ENCODE assay signal across 8 cellular contexts in genomic region chr7:63901204-63901506, GRCh38.
A peak's percentile ranks its signal among the peaks of the same experiment; 100 is the strongest.
DNase-seq lines count a peak whose midpoint lies in the region; ATAC-seq and TF ChIP-seq lines count a peak whose summit lies in the region.
"Not testable (repeated sequence)": the region's sequence is repeated elsewhere in the genome, so short reads cannot be mapped to it uniquely, and the experiment has no call there.

No MANE protein-coding gene starts in this region.

- TF ChIP-seq EP300 in tibial nerve (IDR thresholded peaks at IDR 0.05), result not testable (repeated sequence)

- H3K4me3 ChIP-seq in CD4-positive, alpha-beta memory T cell (ENCODE audit: low read length in 2 of 2), result peak overlapping the region in 1 of 2 donors; percentile 41
- H3K4me3 ChIP-seq in coronary artery (peak overlapping the region; percentile 67), right cardiac atrium (ENCODE audit: low read length) (peak overlapping the region; percentile 39), mucosa of stomach (ENCODE audit: low read length) (peak overlapping the region; percentile 14), skeletal muscle tissue (ENCODE audit: low read length in 3 of 3) (peak overlapping the region; percentile 78 to 98 (median 92)), tibial nerve (peak overlapping the region in 3 of 4 donors; percentile 45 to 77 (median 66))

- TF ChIP-seq POLR2A in tibial nerve (IDR thresholded peaks at IDR 0.05), result not testable (repeated sequence)

- H3K4me1 ChIP-seq in CD4-positive, alpha-beta memory T cell (ENCODE audit: insufficient read depth, low read length); right cardiac atrium (ENCODE audit: control insufficient read depth, insufficient read depth, low read length); mucosa of stomach (ENCODE audit: control insufficient read depth, insufficient read depth, low read length); skeletal muscle tissue (ENCODE audit: control insufficient read depth in 3 of 3, insufficient read depth in 3 of 3, low read length in 3 of 3): not testable (repeated sequence)
- peaks cover 0 to 16% (median 0%) of the 10 kb centered on the region in 4 donors for H3K4me1 ChIP-seq in tibial nerve

- not testable (repeated sequence) for H3K9me3 ChIP-seq in CD4-positive, alpha-beta memory T cell (ENCODE audit: control insufficient read depth in 1 of 2, low read length in 2 of 2); right cardiac atrium (ENCODE audit: control insufficient read depth, low read length); mucosa of stomach (ENCODE audit: control insufficient read depth, low read length); skeletal muscle tissue (ENCODE audit: control insufficient read depth in 3 of 3, low read length in 3 of 3); tibial nerve

- H3K27ac Mint-ChIP-seq in CD4-positive, alpha-beta memory T cell, result peak overlapping the region in 1 of 7 donors; percentile 82
- H3K27ac Mint-ChIP-seq in activated T-cell treated with anti-CD3 and anti-CD28 coated beads, Interleukin-2, amount 50 U/mL, for 72 hours, result not testable (repeated sequence)

- peaks cover 0 to 20% (median 7%) of the 10 kb centered on the region in 4 donors for H3K4me1 Mint-ChIP-seq in CD4-positive, alpha-beta memory T cell
- H3K4me1 Mint-ChIP-seq in activated T-cell treated with anti-CD3 and anti-CD28 coated beads, Interleukin-2, amount 50 U/mL, for 72 hours (ENCODE audit: low read depth), result not testable (repeated sequence)

- intact Hi-C loops in CD4-positive, alpha-beta memory T cell (cut with micrococcal nuclease), result loop anchor here (2.0 to 5.0 kb wide), 2 partner anchors 414 to 1136 kb away; no protein-coding TSS in a partner anchor
- intact Hi-C loops in right cardiac atrium (cut with DNase I), result not testable (repeated sequence)

- H3K9ac ChIP-seq in mucosa of stomach (ENCODE audit: low read length), result not testable (repeated sequence)
- H3K9ac ChIP-seq in skeletal muscle tissue (ENCODE audit: low read depth in 1 of 3, low read length in 3 of 3), result peak overlapping the region in 2 of 3 donors; percentile 6 to 80

- CTCF ChIA-PET in CD4-positive, alpha-beta memory T cell (lab: Charles Lee; ENCODE audit: partially characterized antibody), result interaction anchor here (1.0 to 1.7 kb wide), 2 partner anchors 25 to 765 kb away, joined by 4 to 9 read pairs; partner anchors contain the start of gene ZNF107

- H3K4me3 Mint-ChIP-seq in CD4-positive, alpha-beta memory T cell, result peak overlapping the region; percentile 93 to 99 (median 96)
- H3K4me3 Mint-ChIP-seq in activated T-cell treated with anti-CD3 and anti-CD28 coated beads, Interleukin-2, amount 50 U/mL, for 72 hours, result peak overlapping the region; percentile 97 to 99

- not testable (repeated sequence) for H3K36me3 ChIP-seq in CD4-positive, alpha-beta memory T cell (ENCODE audit: insufficient read depth, low read length); mucosa of stomach (ENCODE audit: control insufficient read depth, insufficient read depth, low read length); skeletal muscle tissue (ENCODE audit: control insufficient read depth in 3 of 3, insufficient read depth in 3 of 3, low read length in 3 of 3); tibial nerve

- POLR2A ChIA-PET in CD4-positive, alpha-beta memory T cell (lab: Charles Lee; ENCODE audit: partially characterized antibody), result interaction anchor here (1.3 to 4.2 kb wide), 4 partner anchors 22 to 662 kb away, joined by 6 to 60 read pairs (median 10); partner anchors contain the start of gene ZNF680

- peaks cover 9 to 18% of the 10 kb centered on the region in 2 donors for H3K36me3 Mint-ChIP-seq in CD4-positive, alpha-beta memory T cell
- H3K36me3 Mint-ChIP-seq in activated T-cell treated with anti-CD3 and anti-CD28 coated beads, Interleukin-2, amount 50 U/mL, for 72 hours (ENCODE audit: insufficient read depth in 2 of 2), result peaks cover 7 to 21% of the 10 kb centered on the region in 2 donors

- WGBS in right cardiac atrium, result 9% methylated on average over 16 of the region's 16 CpGs
- WGBS in tibial nerve, 2 donors, result 21 to 27% methylated on average over 6 to 16 of the region's 16 CpGs

- H3K9me3 Mint-ChIP-seq in CD4-positive, alpha-beta memory T cell, result peaks cover 0 to 39% (median 7%) of the 10 kb centered on the region in 8 donors
- not testable (repeated sequence) for H3K9me3 Mint-ChIP-seq in activated T-cell treated with anti-CD3 and anti-CD28 coated beads, Interleukin-2, amount 50 U/mL, for 72 hours

- peak overlapping the region; percentile 33 for H3K27ac ChIP-seq in CD4-positive, alpha-beta memory T cell (ENCODE audit: low read depth, low read length)
- H3K27ac ChIP-seq in coronary artery, result peak overlapping the region in 1 of 2 donors; percentile 2
- not testable (repeated sequence) for H3K27ac ChIP-seq in right cardiac atrium (ENCODE audit: low read length); skeletal muscle tissue (ENCODE audit: low read depth, low read length)
- H3K27ac ChIP-seq in tibial nerve, result peak overlapping the region in 2 of 4 donors; percentile 1 to 79

- DNase-seq in CD4-positive, alpha-beta memory T cell, result peak in 2 of 5 donors; percentile 11 to 36
- DNase-seq in RKO (ENCODE audit: low spot score) (peak; percentile 2), right cardiac atrium (peak in 1 of 3 donors; percentile 64)
- peak in 1 of 2 donors; percentile 1 for DNase-seq in activated T-cell treated with anti-CD3 and anti-CD28 coated beads, Interleukin-2, amount 50 U/mL, for 72 hours
- DNase-seq in coronary artery (ENCODE audit: low spot score); tibial nerve (ENCODE audit: low spot score in 2 of 2): not testable (repeated sequence)

- H3K27me3 ChIP-seq in CD4-positive, alpha-beta memory T cell (ENCODE audit: insufficient read depth, low read length); right cardiac atrium (ENCODE audit: control insufficient read depth, insufficient read depth); mucosa of stomach (ENCODE audit: control insufficient read depth, insufficient read depth, low read length); skeletal muscle tissue (ENCODE audit: control insufficient read depth in 3 of 3, insufficient read depth in 3 of 3, low read length in 3 of 3); tibial nerve: not testable (repeated sequence)

- not testable (repeated sequence) for H3K27me3 Mint-ChIP-seq in CD4-positive, alpha-beta memory T cell; activated T-cell treated with anti-CD3 and anti-CD28 coated beads, Interleukin-2, amount 50 U/mL, for 72 hours (ENCODE audit: low read depth)

- ATAC-seq in activated T-cell treated with anti-CD3 and anti-CD28 coated beads, Interleukin-2, amount 50 U/mL, for 72 hours (replicated peaks in 1 of 2), result not testable (repeated sequence)
- peak; percentile 28 to 47 for ATAC-seq in right cardiac atrium

- TF ChIP-seq CTCF in coronary artery (IDR thresholded peaks at IDR 0.05); tibial nerve (IDR thresholded peaks at IDR 0.05): not testable (repeated sequence)
